ENCODE assay signal across 1 cellular context in genomic region chr17:60743812-60744211, GRCh38.
TF ChIP-seq lines count a peak whose summit lies in the region.

No MANE protein-coding gene starts in this region.

TF ChIP-seq in IMR-90, 13 proteins besides CTCF, POLR2A, EP300 and RAD21 (continued from another document):
- no peak for TF ChIP-seq SMC3 (IDR thresholded peaks at IDR 0.05; ENCODE audit: low read depth, low read length)
- no peak for TF ChIP-seq MAZ (IDR thresholded peaks at IDR 0.05; ENCODE audit: borderline replicate concordance, low read depth, low read length)
- no peak for TF ChIP-seq MXI1 (IDR thresholded peaks at IDR 0.05; ENCODE audit: borderline replicate concordance, low read depth, low read length)
- TF ChIP-seq MAFK (IDR thresholded peaks at IDR 0.05; ENCODE audit: low read depth, low read length), result no peak
- no peak for TF ChIP-seq FOS (IDR thresholded peaks at IDR 0.05; ENCODE audit: low read depth, low read length)
- no peak for TF ChIP-seq USF2 (IDR thresholded peaks at IDR 0.05; ENCODE audit: low read depth, low read length)
- no peak for TF ChIP-seq BHLHE40 (IDR thresholded peaks at IDR 0.05; ENCODE audit: low read depth, low read length)
- no peak for TF ChIP-seq NFE2L2 (IDR thresholded peaks at IDR 0.05; ENCODE audit: low read depth, low read length)
